Comparison of ENCODE assay signal across 12 cellular contexts in the genomic region with DNA sequence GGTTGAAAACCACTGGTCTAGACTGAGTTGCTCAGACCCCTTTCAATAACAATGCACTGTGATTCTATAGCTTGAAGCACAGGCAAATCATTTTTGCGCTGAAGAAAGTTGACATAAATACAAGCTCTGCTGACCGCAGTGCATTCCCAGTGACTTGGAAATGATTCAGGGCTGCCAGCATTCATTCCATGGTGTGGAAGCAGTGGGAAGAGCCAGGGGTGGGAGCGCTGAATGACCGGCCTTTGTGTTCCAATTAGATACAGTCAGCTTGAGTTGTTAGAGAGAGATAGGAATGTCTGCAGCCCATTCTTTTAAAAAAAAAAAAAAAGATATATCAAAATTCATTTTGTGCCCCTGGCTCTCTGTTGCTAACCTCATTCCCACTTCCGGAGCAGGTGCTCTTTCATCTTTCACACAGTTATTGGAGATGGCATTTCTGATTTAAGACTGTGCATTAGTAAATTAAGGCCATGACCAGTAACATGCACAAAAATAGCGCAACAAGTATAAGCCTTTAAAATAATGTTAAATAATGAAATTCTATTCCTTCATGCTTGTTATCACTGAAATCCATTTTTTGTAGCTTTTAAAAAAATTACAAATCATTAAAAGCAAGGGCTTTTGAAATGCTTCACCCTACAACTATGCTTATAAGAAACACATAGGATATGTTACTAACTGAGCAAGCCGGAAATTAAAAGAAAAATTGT. TPM values are rescaled to one million over a fixed set of nuclear protein-coding genes. Genes with fewer than 3 reads are reported as not detected.
DNase-seq lines count a peak whose midpoint lies in the region; TF ChIP-seq lines count a peak whose summit lies in the region.
"Had no signal": no experiment of that assay in that cellular context is flagged by ENCODE, and none has a peak within 500 bp of the region (broad histone marks: within the 10 kb centered on the region; RNA-seq: fewer than 3 reads in every experiment).

No MANE protein-coding gene starts in this region.

- H3K4me3 Mint-ChIP-seq in chondrocyte (ENCODE audit: unreplicated experiment) (peak overlapping the region; percentile 20), mesothelial cell of epicardium (no peak overlapping the region)
- H3K4me3 Mint-ChIP-seq: activated CD4-positive, alpha-beta memory T cell treated with anti-CD3 and anti-CD28 coated beads for 36 hours had no signal

- no peak overlapping the region for H3K4me3 ChIP-seq in BLaER1
- no peak overlapping the region for H3K4me3 ChIP-seq in MG63

- H3K27ac ChIP-seq in BLaER1 = no peak overlapping the region
- H3K27ac ChIP-seq: neutrophil had no signal

- H4K20me1 ChIP-seq in BLaER1 = no peaks in the 10 kb centered on the region

- H3K27me3 ChIP-seq in BLaER1 (no peaks in the 10 kb centered on the region), MG63 (no peaks in the 10 kb centered on the region)
- H3K27me3 ChIP-seq: neutrophil had no signal

- 0 out of 2 replicates have a peak overlapping the region, but pooled peaks have one; percentile 13 for H3K4me2 ChIP-seq in BLaER1

- H3K36me3 ChIP-seq in BLaER1 (no peaks in the 10 kb centered on the region), MG63 (no peaks in the 10 kb centered on the region; the same call in 1 of the 2 replicates)
- H3K36me3 ChIP-seq: neutrophil had no signal

- H3K27ac Mint-ChIP-seq in chondrocyte (ENCODE audit: unreplicated experiment) (peak overlapping the region; percentile 92), mesothelial cell of epicardium (peak overlapping the region; percentile 17)
- H3K27ac Mint-ChIP-seq: activated CD4-positive, alpha-beta memory T cell treated with anti-CD3 and anti-CD28 coated beads for 36 hours had no signal

- H3K9me3 Mint-ChIP-seq in chondrocyte (ENCODE audit: low read depth) (peaks cover 16% of the 10 kb centered on the region), mesothelial cell of epicardium (peaks cover 20% of the 10 kb centered on the region)

- H3K4me1 Mint-ChIP-seq in chondrocyte (ENCODE audit: low read depth) = peaks cover 81% of the 10 kb centered on the region
- peaks cover 13% of the 10 kb centered on the region for H3K4me1 Mint-ChIP-seq in mesothelial cell of epicardium

- H3K36me3 Mint-ChIP-seq in chondrocyte (ENCODE audit: low read depth) = peaks cover 6% of the 10 kb centered on the region
- H3K36me3 Mint-ChIP-seq in mesothelial cell of epicardium = peaks cover 8% of the 10 kb centered on the region

- H3K9ac ChIP-seq in BLaER1 = no peak overlapping the region

- DNase-seq in MG63 (peak; percentile 94), chondrocyte (ENCODE audit: low spot score) (no peak), mesothelial cell of epicardium (ENCODE audit: low spot score in 2 of 2, unreplicated experiment in 2 of 2) (no peak), GF-D8 (lab: John Stamatoyannopoulos, UW) (no peak), GM20000 (ENCODE audit: low spot score) (no peak), NCI-H2081 (lab: John Stamatoyannopoulos, UW) (no peak)
- no peak for DNase-seq in activated T-cell treated with anti-CD3 and anti-CD28 coated beads, Interleukin-2, amount 50 U/mL, for 1 hour
- DNase-seq: activated CD4-positive, alpha-beta memory T cell treated with anti-CD3 and anti-CD28 coated beads for 36 hours; Caco-2; NCI-H2107 had no signal

- H3K27me3 Mint-ChIP-seq in chondrocyte (ENCODE audit: low read depth) = no peaks in the 10 kb centered on the region
- no peaks in the 10 kb centered on the region for H3K27me3 Mint-ChIP-seq in mesothelial cell of epicardium (ENCODE audit: low read depth)
- H3K27me3 Mint-ChIP-seq: activated CD4-positive, alpha-beta memory T cell treated with anti-CD3 and anti-CD28 coated beads for 36 hours had no signal

- H3K9me3 ChIP-seq in BLaER1 = peaks cover 11% of the 10 kb centered on the region
- peaks cover 5% of the 10 kb centered on the region for H3K9me3 ChIP-seq in MG63
- H3K9me3 ChIP-seq: neutrophil had no signal

- TF ChIP-seq CTCF in chondrocyte (IDR thresholded peaks at IDR 0.05) (no peak), mesothelial cell of epicardium (IDR thresholded peaks at IDR 0.05; ENCODE audit: unreplicated experiment) (no peak), GM20000 (IDR thresholded peaks at IDR 0.05; ENCODE audit: extremely low read depth, missing control alignments) (no peak)

- peaks cover 25% of the 10 kb centered on the region for H3K4me1 ChIP-seq in BLaER1

RNA-seq across cellular contexts. Expression of a gene that starts 59.4 kb away (rescaled TPM):
- not detected in 2 replicates for total RNA-seq in MG63 (2014; rRNA removed; shearing (Covaris generic); ENCODE audit: low replicate concordance)
- total RNA-seq in chondrocyte (not detected in 3 replicates), mesothelial cell of epicardium (not detected in 3 replicates)
